7 cellular contexts compared by ENCODE assay signal in the genomic region with DNA sequence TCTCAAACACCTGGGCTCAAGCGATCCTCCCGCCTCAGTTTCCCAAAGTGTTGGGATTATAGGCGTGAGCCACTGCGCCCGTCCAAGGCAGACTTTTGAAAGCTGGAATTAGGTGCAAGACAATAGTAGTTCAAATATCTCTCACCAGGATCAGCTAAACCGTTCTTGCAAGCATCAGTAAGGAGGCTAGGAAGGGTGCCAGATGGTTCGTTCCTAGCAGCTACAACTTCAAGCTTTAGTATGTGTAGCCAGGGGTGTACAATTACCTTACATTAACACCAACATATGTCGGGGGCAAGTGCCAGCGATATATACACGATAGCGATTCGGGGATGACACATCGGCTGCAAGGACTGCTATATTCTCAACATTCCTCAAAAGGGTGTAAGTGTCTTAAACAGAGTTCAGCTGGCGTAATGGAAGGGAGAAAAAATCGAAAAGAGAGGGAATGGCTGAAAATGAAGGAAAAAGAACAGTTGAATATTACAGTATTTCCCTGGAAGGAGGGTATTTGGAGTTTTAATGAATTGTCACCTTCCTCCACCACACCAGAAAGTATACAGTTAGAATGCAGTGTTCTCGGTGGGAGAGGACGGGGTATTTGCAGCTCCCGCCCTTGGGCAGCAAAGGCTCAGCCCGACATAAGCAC. TPM values are rescaled to one million over a fixed set of nuclear protein-coding genes. Genes with fewer than 3 reads are reported as not detected.
DNase-seq lines count a peak whose midpoint lies in the region; ATAC-seq and TF ChIP-seq lines count a peak whose summit lies in the region.

No MANE protein-coding gene starts in this region.

- no peak for TF ChIP-seq CTCF in right atrium auricular region (IDR thresholded peaks at IDR 0.05)
- no peak for TF ChIP-seq CTCF in sigmoid colon (IDR thresholded peaks at IDR 0.05)

- H3K4me3 ChIP-seq in HUES48 (ENCODE audit: low read depth, low read length) (peak overlapping the region; percentile 89), right atrium auricular region (peak overlapping the region; percentile 94 to 97), sigmoid colon (peak overlapping the region; percentile 81 to 88 (median 83))

- peak; percentile 24 for ATAC-seq in GM18909 (IDR thresholded peaks at IDR 0.05; ENCODE audit: poor library complexity, unreplicated experiment)
- ATAC-seq in activated naive CD8-positive, alpha-beta T cell treated with anti-CD3 and anti-CD28 coated beads, Interleukin-2, amount 50 U/mL, for 24 hours = no peak

- DNase-seq in activated naive CD8-positive, alpha-beta T cell treated with anti-CD3 and anti-CD28 coated beads, Interleukin-2, amount 50 U/mL, for 24 hours = no peak
- DNase-seq in right atrium auricular region (ENCODE audit: low spot score) = no peak
- no peak for DNase-seq in sigmoid colon
- DNase-seq in middle frontal gyrus (ENCODE audit: extremely low spot score, low spot score) = no peak
- DNase-seq in NCI-H774 (lab: John Stamatoyannopoulos, UW) = no peak

- peaks cover 2% of the 10 kb centered on the region for H3K27me3 Mint-ChIP-seq in activated naive CD8-positive, alpha-beta T cell treated with anti-CD3 and anti-CD28 coated beads, Interleukin-2, amount 50 U/mL, for 24 hours

- peaks cover 24% of the 10 kb centered on the region for H3K4me1 Mint-ChIP-seq in activated naive CD8-positive, alpha-beta T cell treated with anti-CD3 and anti-CD28 coated beads, Interleukin-2, amount 50 U/mL, for 24 hours

- no peak overlapping the region for H3K9ac ChIP-seq in HUES48 (ENCODE audit: low read depth, low read length)

- peak overlapping the region; percentile 92 for H3K4me3 Mint-ChIP-seq in activated naive CD8-positive, alpha-beta T cell treated with anti-CD3 and anti-CD28 coated beads, Interleukin-2, amount 50 U/mL, for 24 hours

- 0 out of 2 replicates have a peak, but pooled peaks cover 9% of the 10 kb centered on the region for H3K4me1 ChIP-seq in HUES48 (ENCODE audit: control insufficient read depth, insufficient read depth, low read length)
- H3K4me1 ChIP-seq in right atrium auricular region = peaks cover 0 to 24% of the 10 kb centered on the region in 2 donors
- H3K4me1 ChIP-seq in sigmoid colon = peaks cover 0 to 24% (median 9%) of the 10 kb centered on the region in 4 donors

- H3K36me3 ChIP-seq in HUES48 (ENCODE audit: control insufficient read depth, insufficient read depth, low read length) (no peaks in the 10 kb centered on the region), right atrium auricular region (no peaks in the 10 kb centered on the region), sigmoid colon (no peaks in the 10 kb centered on the region)

- H3K27ac ChIP-seq in HUES48 (ENCODE audit: low read depth, low read length) (peak overlapping the region; percentile 11), right atrium auricular region (peak overlapping the region; percentile 79 to 86), sigmoid colon (peak overlapping the region; percentile 79 to 84 (median 82))

- no peaks in the 10 kb centered on the region for H3K9me3 Mint-ChIP-seq in activated naive CD8-positive, alpha-beta T cell treated with anti-CD3 and anti-CD28 coated beads, Interleukin-2, amount 50 U/mL, for 24 hours

- WGBS in sigmoid colon, 2 donors = 7 to 33% methylated on average over 19 of the region's 19 CpGs

- H3K36me3 Mint-ChIP-seq in activated naive CD8-positive, alpha-beta T cell treated with anti-CD3 and anti-CD28 coated beads, Interleukin-2, amount 50 U/mL, for 24 hours (ENCODE audit: low read depth) = no peaks in the 10 kb centered on the region

- TF ChIP-seq EP300 in sigmoid colon (IDR thresholded peaks at IDR 0.05) = no peak

- peaks cover 2% of the 10 kb centered on the region for H3K27me3 ChIP-seq in HUES48 (ENCODE audit: control insufficient read depth, insufficient read depth, low read length)
- no peaks in the 10 kb centered on the region for H3K27me3 ChIP-seq in right atrium auricular region
- H3K27me3 ChIP-seq in sigmoid colon = no peaks in the 10 kb centered on the region

- TF ChIP-seq POLR2A in sigmoid colon (IDR thresholded peaks at IDR 0.05) = no peak

- peak overlapping the region; percentile 39 for H3K27ac Mint-ChIP-seq in activated naive CD8-positive, alpha-beta T cell treated with anti-CD3 and anti-CD28 coated beads, Interleukin-2, amount 50 U/mL, for 24 hours

- intact Hi-C loops in sigmoid colon (cut with DNase I) = loop anchor here (1.0 to 5.0 kb wide), 2 partner anchors 60 to 120 kb away; partner anchors contain the start of gene LARP4

- H3K9me3 ChIP-seq in HUES48 (ENCODE audit: control insufficient read depth, insufficient read depth, low read length) = no peaks in the 10 kb centered on the region
- no peaks in the 10 kb centered on the region for H3K9me3 ChIP-seq in right atrium auricular region
- H3K9me3 ChIP-seq in sigmoid colon = no peaks in the 10 kb centered on the region

RNA-seq across cellular contexts. Expression of gene LIMA1, which starts 0.6 kb away (rescaled TPM):
- total RNA-seq in right atrium auricular region = 10 to 100 TPM; 20.7 to 28.3 TPM
- 100 to 1,000 TPM in 1 of 4 donors, 10 to 100 TPM in 3; 39.7 to 111 (median 41.6) TPM for total RNA-seq in sigmoid colon
- polyA plus RNA-seq in sigmoid colon = 100 to 1,000 TPM; 108 to 181 (median 175) TPM

Comparison
In these comparisons a context has a peak if more than half of its experiments do, and no peak if none do; other contexts are left out.
1. H3K27ac ChIP-seq: peak in every context shown above with its lines; median percentile 82 in right atrium auricular region; 82 in sigmoid colon; 11 in HUES48.